14 cellular contexts compared by ENCODE assay signal in genomic region chrX:30875957-30876356, GRCh38. TPM values are rescaled to one million over a fixed set of nuclear protein-coding genes. Genes with fewer than 3 reads are reported as not detected.
DNase-seq lines count a peak whose midpoint lies in the region; ATAC-seq and TF ChIP-seq lines count a peak whose summit lies in the region.
"Had no signal": no experiment of that assay in that cellular context is flagged by ENCODE, and none has a peak within 500 bp of the region (broad histone marks: within the 10 kb centered on the region; RNA-seq: fewer than 3 reads in every experiment).

No MANE protein-coding gene starts in this region.

- intact Hi-C loops in right lobe of liver (cut with DNase I), result no loop called here

- DNase-seq in AG04449 (ENCODE audit: low read depth, low spot score) (peak; percentile 38), GM04504 (ENCODE audit: low read depth) (peak; percentile 32), astrocyte of the spinal cord (ENCODE audit: low read depth, low spot score) (peak; percentile 54), right lobe of liver (no peak), COLO668 (lab: John Stamatoyannopoulos, UW; ENCODE audit: unreplicated experiment) (no peak), occipital lobe (lab: John Stamatoyannopoulos, UW) (no peak), cerebellar cortex (ENCODE audit: low spot score) (no peak)
- DNase-seq: central memory CD4-positive, alpha-beta T cell; heart left ventricle; mesendoderm; NCI-H1417 treated with DMSO at 0.1 percent for 48 hours; NCI-H82 had no signal

- peak in 3 of 4 donors; percentile 46 to 85 (median 51) for ATAC-seq in right lobe of liver
- no peak for ATAC-seq in HG02840 (IDR thresholded peaks at IDR 0.05; ENCODE audit: low FRiP score, unreplicated experiment)

- TF ChIP-seq CTCF in AG04449 (IDR thresholded peaks at IDR 0.05; ENCODE audit: insufficient read depth, low read length, missing control alignments) (no peak), astrocyte of the spinal cord (IDR thresholded peaks at IDR 0.05; ENCODE audit: low read depth, low read length) (no peak), right lobe of liver (IDR thresholded peaks at IDR 0.05) (no peak)

- H3K9me3 ChIP-seq in right lobe of liver, result no peaks in the 10 kb centered on the region
- H3K9me3 ChIP-seq: heart left ventricle had no signal

- H3K36me3 ChIP-seq in right lobe of liver, result no peaks in the 10 kb centered on the region

- CTCF ChIA-PET in AG04449 (lab: Yijun Ruan, JAX), result no interaction called here

- TF ChIP-seq POLR2A in right lobe of liver (IDR thresholded peaks at IDR 0.05), result no peak

- no peaks in the 10 kb centered on the region for H3K4me1 ChIP-seq in right lobe of liver

- H3K27ac ChIP-seq in right lobe of liver, result no peak overlapping the region
- H3K27ac ChIP-seq: heart left ventricle had no signal

- WGBS in right lobe of liver (ENCODE audit: insufficient coverage, low coverage, low lambda C conversion rate, missing lambda C conversion rate), result 24% methylated on average over 2 of the region's 3 CpGs

- no peaks in the 10 kb centered on the region for H3K27me3 ChIP-seq in right lobe of liver
- H3K27me3 ChIP-seq: heart left ventricle had no signal

- H3K4me3 ChIP-seq in AG04449 (ENCODE audit: low read depth, low read length), result no peak overlapping the region
- no peak overlapping the region for H3K4me3 ChIP-seq in astrocyte of the spinal cord (ENCODE audit: low read depth, low read length)
- no peak overlapping the region for H3K4me3 ChIP-seq in right lobe of liver
- H3K4me3 ChIP-seq: heart left ventricle, skin epidermis had no signal

- in situ Hi-C loops in astrocyte of the spinal cord (cut with HindIII; ENCODE audit: low sequenced_read_pairs), result no loop called here

- POLR2A ChIA-PET in AG04449 (lab: Yijun Ruan, JAX), result interaction anchor here (0.6 to 0.7 kb wide), 2 partner anchors 13 to 14 kb away, joined by 3 read pairs; partner anchors contain the start of gene TAB3

RNA-seq across cellular contexts. Expression of gene TAB3, which starts 13.1 kb away (rescaled TPM):
- total RNA-seq in right lobe of liver, result 10 to 100 TPM; 17.1 to 38.6 (median 23.6) TPM
- 24.6 TPM for total RNA-seq in occipital lobe

Comparison
In these comparisons a context has a peak if more than half of its experiments do, and no peak if none do; other contexts are left out.
1. DNase-seq: peak in AG04449 (single experiment), GM04504 (single experiment) and astrocyte of the spinal cord (single experiment); none in right lobe of liver (0 of 3), COLO668 (single experiment), occipital lobe (single experiment) and cerebellar cortex (single experiment).